In genomic region chr15:67914537-67915373, GRCh38 we compare ENCODE assay signal across 9 cellular contexts.
DNase-seq lines count a peak whose midpoint lies in the region; ATAC-seq and TF ChIP-seq lines count a peak whose summit lies in the region.
"Had no signal": no experiment of that assay in that cellular context is flagged by ENCODE, and none has a peak within 500 bp of the region (broad histone marks: within the 10 kb centered on the region; RNA-seq: fewer than 3 reads in every experiment).

No MANE protein-coding gene starts in this region.

- H3K9me3 Mint-ChIP-seq in endodermal cell (peaks cover 23% of the 10 kb centered on the region), nephron progenitor cell (peaks cover 21% of the 10 kb centered on the region)

- H3K4me1 Mint-ChIP-seq in endodermal cell (peaks cover 38% of the 10 kb centered on the region), nephron progenitor cell (peaks cover 64% of the 10 kb centered on the region)

- no peak overlapping the region for H3K4me2 ChIP-seq in MM.1S (ENCODE audit: low read depth, low read length)

- no peaks in the 10 kb centered on the region for H3K9me2 ChIP-seq in MM.1S (replicated peaks; ENCODE audit: insufficient read depth, low read length)

- no peaks in the 10 kb centered on the region for H3K36me3 Mint-ChIP-seq in endodermal cell (ENCODE audit: low read depth)
- H3K36me3 Mint-ChIP-seq in nephron progenitor cell (ENCODE audit: low read depth): peaks cover 4% of the 10 kb centered on the region

- H3K4me3 ChIP-seq in endodermal cell (ENCODE audit: low read length) (peak overlapping the region; percentile 56), MM.1S (ENCODE audit: low read length) (no peak overlapping the region)

- H3K79me2 ChIP-seq in MM.1S (ENCODE audit: low read length): no peaks in the 10 kb centered on the region

- no peak for ATAC-seq in GM19455 (IDR thresholded peaks at IDR 0.05; ENCODE audit: unreplicated experiment)

- H4K20me1 ChIP-seq in MM.1S (ENCODE audit: insufficient read depth, low read length): no peaks in the 10 kb centered on the region

- H3K27me3 ChIP-seq in endodermal cell (ENCODE audit: control insufficient read depth, insufficient read depth, low read length, poor library complexity, severe bottlenecking) (no peaks in the 10 kb centered on the region), MM.1S (replicated peaks; ENCODE audit: insufficient read depth, low read length) (no peaks in the 10 kb centered on the region)

- H3K9ac ChIP-seq in endodermal cell (ENCODE audit: extremely low read depth, low read length, poor library complexity, severe bottlenecking) (no peak overlapping the region), MM.1S (ENCODE audit: low read length) (no peak overlapping the region)

- H3K27me3 Mint-ChIP-seq in endodermal cell (ENCODE audit: insufficient read depth): no peaks in the 10 kb centered on the region
- H3K27me3 Mint-ChIP-seq in nephron progenitor cell (ENCODE audit: low read depth, poor library complexity): peaks cover 15% of the 10 kb centered on the region
- H3K27me3 Mint-ChIP-seq: activated naive CD8-positive, alpha-beta T cell had no signal

- H3K4me1 ChIP-seq in endodermal cell (ENCODE audit: control insufficient read depth, insufficient read depth, low read length) (no peaks in the 10 kb centered on the region), MM.1S (ENCODE audit: low read length) (peaks cover 17% of the 10 kb centered on the region)

- no peak overlapping the region for H2AFZ ChIP-seq in MM.1S (ENCODE audit: low read length)

- TF ChIP-seq CTCF in C4-2B (conservative IDR thresholded peaks at IDR 0.05) (no peak), endodermal cell (conservative IDR thresholded peaks at IDR 0.05) (no peak), nephron progenitor cell (IDR thresholded peaks at IDR 0.05) (no peak), MM.1S (IDR thresholded peaks at IDR 0.05; ENCODE audit: low read length) (no peak)

- peak overlapping the region; percentile 2 for H3K4me3 Mint-ChIP-seq in endodermal cell
- H3K4me3 Mint-ChIP-seq in nephron progenitor cell: peak overlapping the region; percentile 74
- H3K4me3 Mint-ChIP-seq: activated naive CD8-positive, alpha-beta T cell had no signal

- H3K9me3 ChIP-seq in endodermal cell (ENCODE audit: control insufficient read depth, low read length) (peaks cover 30% of the 10 kb centered on the region), MM.1S (replicated peaks; ENCODE audit: insufficient read depth, low read length) (no peaks in the 10 kb centered on the region)

- H3K36me3 ChIP-seq in endodermal cell (ENCODE audit: control insufficient read depth, insufficient read depth, low read length): no peaks in the 10 kb centered on the region
- no peaks in the 10 kb centered on the region for H3K36me3 ChIP-seq in MM.1S (replicated peaks; ENCODE audit: insufficient read depth, low read length)

- 55 to 59% methylated on average over 2 to 6 of the region's 6 CpGs for WGBS in endodermal cell (ENCODE audit: insufficient coverage in 1 of 2, insufficient read length in 1 of 2), 2 experiments

- H3K27ac Mint-ChIP-seq in endodermal cell: peak overlapping the region; percentile 40
- H3K27ac Mint-ChIP-seq in nephron progenitor cell: peak overlapping the region; percentile 98
- H3K27ac Mint-ChIP-seq: activated naive CD8-positive, alpha-beta T cell had no signal

- peak overlapping the region; percentile 93 for H3K27ac ChIP-seq in C4-2B
- peak overlapping the region; percentile 27 for H3K27ac ChIP-seq in endodermal cell (ENCODE audit: low read depth, low read length)
- H3K27ac ChIP-seq in MM.1S (ENCODE audit: low read length): no peak overlapping the region

- H3F3A ChIP-seq in MM.1S (ENCODE audit: insufficient read depth, low read length): peaks cover 6% of the 10 kb centered on the region; the same call in 1 of the 2 replicates

- DNase-seq in NCI-H446 (lab: John Stamatoyannopoulos, UW) (peak; percentile 65 to 75), endodermal cell (peak; percentile 62), nephron progenitor cell (peak; percentile 58), MM.1S (no peak), NCI-H2171 (lab: John Stamatoyannopoulos, UW) (no peak), NCI-H524 treated with DMSO at 0.1 percent for 48 hours (lab: John Stamatoyannopoulos, UW) (no peak)

Comparison
In these comparisons a context has a peak if more than half of its experiments do, and no peak if none do; other contexts are left out.
1. DNase-seq: peak in NCI-H446 (2 of 2), endodermal cell (single experiment) and nephron progenitor cell (single experiment); none in MM.1S (single experiment), NCI-H2171 (single experiment) and NCI-H524 treated with DMSO at 0.1 percent for 48 hours (single experiment).